ENCODE assay signal across 12 cellular contexts in the genomic region with DNA sequence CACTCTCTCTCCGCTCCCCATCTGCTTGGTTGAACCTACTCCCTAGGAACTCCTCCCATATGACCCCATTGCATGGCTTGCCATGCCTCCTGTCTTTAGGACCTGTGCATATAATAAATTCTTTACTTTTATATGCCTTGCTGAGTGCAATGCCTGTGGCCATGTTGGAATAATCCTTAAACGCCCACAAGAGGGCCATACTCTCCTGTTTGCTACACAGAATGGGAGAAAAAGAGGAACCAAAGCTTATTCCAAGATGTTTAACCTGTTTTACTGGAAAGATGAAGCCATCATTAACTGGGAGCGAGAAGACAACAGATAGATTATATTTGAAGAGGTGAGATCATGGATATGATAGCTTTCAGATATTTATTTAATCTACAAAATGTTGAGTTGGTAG.
A peak's percentile ranks its signal among the peaks of the same experiment; 100 is the strongest.
DNase-seq lines count a peak whose midpoint lies in the region; ATAC-seq and TF ChIP-seq lines count a peak whose summit lies in the region.
"Had no signal": no experiment of that assay in that cellular context is flagged by ENCODE, and none has a peak within 500 bp of the region (broad histone marks: within the 10 kb centered on the region; RNA-seq: fewer than 3 reads in every experiment).

No MANE protein-coding gene starts in this region.

- H3K9ac ChIP-seq in neural progenitor cell, result no peak overlapping the region

- H3K9me3 ChIP-seq in neural progenitor cell (ENCODE audit: low read depth), result no peaks in the 10 kb centered on the region
- H3K9me3 ChIP-seq: colonic mucosa, neutrophil, thoracic aorta had no signal

- peaks cover 2% of the 10 kb centered on the region for H3K9me3 Mint-ChIP-seq in neural progenitor cell
- H3K9me3 Mint-ChIP-seq in nephron progenitor cell, result peaks cover 8% of the 10 kb centered on the region
- H3K9me3 Mint-ChIP-seq in naive thymus-derived CD8-positive, alpha-beta T cell, result peaks cover 0 to 33% (median 4%) of the 10 kb centered on the region in 9 donors

- H4K20me1 ChIP-seq in neural progenitor cell (ENCODE audit: low read depth), result no peaks in the 10 kb centered on the region

- H2AFZ ChIP-seq in neural progenitor cell (replicated peaks), result no peak overlapping the region

- H3K27ac Mint-ChIP-seq in neural progenitor cell, result no peak overlapping the region
- H3K27ac Mint-ChIP-seq in nephron progenitor cell, result no peak overlapping the region
- H3K27ac Mint-ChIP-seq in naive thymus-derived CD8-positive, alpha-beta T cell, result no peak overlapping the region
- H3K27ac Mint-ChIP-seq: activated T-helper 17 cell treated with anti-CD3 and anti-CD28 coated beads, Interleukin-2, amount 50 U/mL, for 72 hours had no signal

- no peaks in the 10 kb centered on the region for H3K4me1 Mint-ChIP-seq in neural progenitor cell
- no peaks in the 10 kb centered on the region for H3K4me1 Mint-ChIP-seq in nephron progenitor cell
- H3K4me1 Mint-ChIP-seq in naive thymus-derived CD8-positive, alpha-beta T cell, result no peaks in the 10 kb centered on the region
- H3K4me1 Mint-ChIP-seq: activated T-helper 17 cell treated with anti-CD3 and anti-CD28 coated beads, Interleukin-2, amount 50 U/mL, for 72 hours had no signal

- H3K36me3 Mint-ChIP-seq in neural progenitor cell (peaks cover 1% of the 10 kb centered on the region), nephron progenitor cell (ENCODE audit: low read depth) (no peaks in the 10 kb centered on the region)
- no peaks in the 10 kb centered on the region for H3K36me3 Mint-ChIP-seq in naive thymus-derived CD8-positive, alpha-beta T cell

- no peak overlapping the region for H3K4me2 ChIP-seq in neural progenitor cell

- POLR2A ChIA-PET in naive thymus-derived CD8-positive, alpha-beta T cell (lab: Charles Lee), result no interaction called here

- H3K27ac ChIP-seq in neural progenitor cell, result no peak overlapping the region
- H3K27ac ChIP-seq: colonic mucosa, neutrophil, thoracic aorta had no signal

- no peak overlapping the region for H3K4me3 ChIP-seq in choroid plexus epithelial cell (ENCODE audit: low read depth, low read length)
- H3K4me3 ChIP-seq in neural progenitor cell, result no peak overlapping the region
- H3K4me3 ChIP-seq: colonic mucosa, thoracic aorta had no signal

- H3F3A ChIP-seq in neural progenitor cell (ENCODE audit: low read depth), result no peaks in the 10 kb centered on the region

- H3K79me2 ChIP-seq in neural progenitor cell (ENCODE audit: low read depth), result no peaks in the 10 kb centered on the region

- H3K4me1 ChIP-seq in neural progenitor cell, result no peaks in the 10 kb centered on the region
- H3K4me1 ChIP-seq: colonic mucosa had no signal

- no peaks in the 10 kb centered on the region for H3K36me3 ChIP-seq in neural progenitor cell
- H3K36me3 ChIP-seq: colonic mucosa, neutrophil, thoracic aorta had no signal

- TF ChIP-seq CTCF in choroid plexus epithelial cell (conservative IDR thresholded peaks at IDR 0.05; ENCODE audit: low read depth, low read length) (peak; percentile 50), neural progenitor cell (IDR thresholded peaks at IDR 0.05) (peak; percentile 50), nephron progenitor cell (IDR thresholded peaks at IDR 0.05) (no peak)

- H3K27me3 ChIP-seq in neural progenitor cell, result no peaks in the 10 kb centered on the region
- H3K27me3 ChIP-seq: colonic mucosa, neutrophil had no signal

- H3K4me3 Mint-ChIP-seq in neural progenitor cell, result no peak overlapping the region
- no peak overlapping the region for H3K4me3 Mint-ChIP-seq in nephron progenitor cell
- no peak overlapping the region for H3K4me3 Mint-ChIP-seq in naive thymus-derived CD8-positive, alpha-beta T cell
- H3K4me3 Mint-ChIP-seq: activated T-helper 17 cell treated with anti-CD3 and anti-CD28 coated beads, Interleukin-2, amount 50 U/mL, for 72 hours had no signal

- peaks cover 2% of the 10 kb centered on the region for H3K27me3 Mint-ChIP-seq in neural progenitor cell (ENCODE audit: insufficient read depth, low read depth)
- no peaks in the 10 kb centered on the region for H3K27me3 Mint-ChIP-seq in nephron progenitor cell (ENCODE audit: low read depth, poor library complexity)
- H3K27me3 Mint-ChIP-seq in naive thymus-derived CD8-positive, alpha-beta T cell, result no peaks in the 10 kb centered on the region
- H3K27me3 Mint-ChIP-seq: activated T-helper 17 cell treated with anti-CD3 and anti-CD28 coated beads, Interleukin-2, amount 50 U/mL, for 72 hours had no signal

- no peak for ATAC-seq in naive thymus-derived CD8-positive, alpha-beta T cell
- ATAC-seq: activated T-helper 17 cell treated with anti-CD3 and anti-CD28 coated beads, Interleukin-2, amount 50 U/mL, for 72 hours had no signal

- DNase-seq in NCI-H2029 (lab: John Stamatoyannopoulos, UW) (peak; percentile 46), NCI-H2029 treated with DMSO at 0.1 percent for 48 hours (lab: John Stamatoyannopoulos, UW) (no peak), M059J (ENCODE audit: low read depth) (peak; percentile 29), choroid plexus epithelial cell (ENCODE audit: low read depth) (peak; percentile 35), neural progenitor cell (ENCODE audit: low spot score) (peak; percentile 10), SHP77 treated with DMSO at 0.1 percent for 48 hours (lab: John Stamatoyannopoulos, UW) (no peak), nephron progenitor cell (no peak)
- DNase-seq in naive thymus-derived CD8-positive, alpha-beta T cell, result no peak
- DNase-seq: colonic mucosa had no signal

Comparison
In these comparisons a context has a peak if more than half of its experiments do, and no peak if none do; other contexts are left out.
1. DNase-seq: peak in NCI-H2029 (single experiment), M059J (single experiment), choroid plexus epithelial cell (single experiment) and neural progenitor cell (single experiment); none in NCI-H2029 treated with DMSO at 0.1 percent for 48 hours (single experiment), SHP77 treated with DMSO at 0.1 percent for 48 hours (single experiment), nephron progenitor cell (single experiment) and naive thymus-derived CD8-positive, alpha-beta T cell (0 of 10).